ENCODE assay signal across 28 cellular contexts in the genomic region with DNA sequence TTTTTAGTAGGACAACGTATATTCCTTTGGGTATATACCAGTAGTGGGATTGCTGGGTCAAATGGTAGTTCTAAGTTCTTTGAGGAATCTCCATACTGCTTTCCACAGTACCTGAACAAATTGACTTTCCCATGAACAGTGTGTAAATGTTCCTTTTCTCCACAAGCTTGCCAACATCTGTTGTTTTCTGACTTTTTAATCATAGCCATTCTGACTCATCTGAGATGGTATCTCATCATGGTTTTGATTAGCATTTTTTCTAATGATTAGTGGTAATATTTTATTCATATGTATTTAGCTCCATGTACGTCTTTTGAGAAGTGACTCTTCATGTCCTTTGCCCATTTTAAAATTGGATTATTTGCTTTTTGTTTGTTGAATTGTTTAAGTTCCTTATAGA. TPM values are rescaled to one million over a fixed set of nuclear protein-coding genes. Genes with fewer than 3 reads are reported as not detected.
DNase-seq lines count a peak whose midpoint lies in the region; ATAC-seq, FAIRE-seq and TF ChIP-seq lines count a peak whose summit lies in the region.
"Had no signal": no experiment of that assay in that cellular context is flagged by ENCODE, and none has a peak within 500 bp of the region (broad histone marks: within the 10 kb centered on the region; RNA-seq: fewer than 3 reads in every experiment).

No MANE protein-coding gene starts in this region.

- H3K4me2 ChIP-seq in mammary epithelial cell (ENCODE audit: insufficient read depth, low read depth, low read length): peak overlapping the region; percentile 21
- no peak overlapping the region for H3K4me2 ChIP-seq in astrocyte (ENCODE audit: low read length)

- no peaks in the 10 kb centered on the region for H3K27me3 ChIP-seq in mammary epithelial cell (ENCODE audit: insufficient read depth, low read length)
- no peaks in the 10 kb centered on the region for H3K27me3 ChIP-seq in astrocyte (ENCODE audit: insufficient read depth, low read length)
- no peaks in the 10 kb centered on the region for H3K27me3 ChIP-seq in gastrocnemius medialis
- no peaks in the 10 kb centered on the region for H3K27me3 ChIP-seq in CD8-positive, alpha-beta T cell (ENCODE audit: insufficient read depth, low read length)
- H3K27me3 ChIP-seq: BE2C, SJCRH30 had no signal

- DNase-seq in mammary epithelial cell (peak; percentile 71), MCF 10A (ENCODE audit: unreplicated experiment) (no peak), astrocyte (ENCODE audit: low read depth) (peak; percentile 31), fibroblast of mammary gland (ENCODE audit: low read depth) (peak; percentile 43), H4 (ENCODE audit: low spot score) (no peak), gastrocnemius medialis (no peak)
- no peak for DNase-seq in CD8-positive, alpha-beta T cell
- DNase-seq: 8988T; ACHN; BE2C; DMS53; GDM1; Karpas-422; NCI-H1092 treated with DMSO at 0.1 percent for 48 hours; NCI-H1436 treated with DMSO at 0.1 percent for 48 hours; NCI-H1930; NCI-H2107; NCI-H446 treated with DMSO at 0.1 percent for 48 hours; NCI-H526; NCI-H82; NK-92 treated with Interleukin-12 subunit alpha and Interleukin-12 subunit beta, amount 100 ng/mL, for 24 hours; PC-3; SJCRH30 had no signal

- H3K36me3 ChIP-seq in mammary epithelial cell (ENCODE audit: insufficient read depth, low read length) (no peaks in the 10 kb centered on the region), astrocyte (ENCODE audit: insufficient read depth, low read length) (no peaks in the 10 kb centered on the region), gastrocnemius medialis (no peaks in the 10 kb centered on the region)
- H3K36me3 ChIP-seq in CD8-positive, alpha-beta T cell (ENCODE audit: insufficient read depth, low read length): no peaks in the 10 kb centered on the region
- H3K36me3 ChIP-seq: BE2C, SJCRH30 had no signal

- H3K79me2 ChIP-seq in mammary epithelial cell (ENCODE audit: insufficient read depth, low read length) (no peaks in the 10 kb centered on the region), astrocyte (ENCODE audit: insufficient read depth, low read length) (no peaks in the 10 kb centered on the region)

- WGBS in mammary epithelial cell (ENCODE audit: low coverage, missing lambda C conversion rate): 55% methylated on average over 2 of the region's 2 CpGs

- ATAC-seq in gastrocnemius medialis: no peak
- ATAC-seq in GM18870 (IDR thresholded peaks at IDR 0.05; ENCODE audit: unreplicated experiment): no peak
- no peak for ATAC-seq in CD8-positive, alpha-beta T cell
- ATAC-seq: HepG2, PC-3 had no signal

- H3K4me1 ChIP-seq in mammary epithelial cell (ENCODE audit: insufficient read depth, low read length): peaks cover 29% of the 10 kb centered on the region
- H3K4me1 ChIP-seq in astrocyte (ENCODE audit: insufficient read depth, low read length): no peaks in the 10 kb centered on the region
- H3K4me1 ChIP-seq in gastrocnemius medialis: no peaks in the 10 kb centered on the region
- no peaks in the 10 kb centered on the region for H3K4me1 ChIP-seq in CD8-positive, alpha-beta T cell (ENCODE audit: insufficient read depth, low read length)
- H3K4me1 ChIP-seq: BE2C had no signal

- POLR2A ChIA-PET in MCF 10A (lab: Yijun Ruan, JAX): interaction anchor here (0.6 kb wide), 1 partner anchor 182 kb away, joined by 3 read pairs; no protein-coding TSS in a partner anchor
- POLR2A ChIA-PET in CD8-positive, alpha-beta T cell (lab: Charles Lee): no interaction called here

- H2AFZ ChIP-seq in mammary epithelial cell (ENCODE audit: low read depth, low read length): no peak overlapping the region
- H2AFZ ChIP-seq in astrocyte (ENCODE audit: low read depth, low read length): no peak overlapping the region

- no peak for FAIRE-seq in astrocyte (lab: Jason Lieb, UNC)
- FAIRE-seq: GM12891, H54, HepG2 had no signal

- no peaks in the 10 kb centered on the region for H3K36me3 Mint-ChIP-seq in MCF 10A (ENCODE audit: insufficient read depth, unreplicated experiment)
- H3K36me3 Mint-ChIP-seq in astrocyte (ENCODE audit: low read depth, unreplicated experiment): no peaks in the 10 kb centered on the region
- no peaks in the 10 kb centered on the region for H3K36me3 Mint-ChIP-seq in CD8-positive, alpha-beta T cell
- H3K36me3 Mint-ChIP-seq: CD14-positive monocyte had no signal

- no peaks in the 10 kb centered on the region for H3K9me3 Mint-ChIP-seq in MCF 10A (ENCODE audit: unreplicated experiment)
- no peaks in the 10 kb centered on the region for H3K9me3 Mint-ChIP-seq in astrocyte (ENCODE audit: unreplicated experiment)
- no peaks in the 10 kb centered on the region for H3K9me3 Mint-ChIP-seq in CD8-positive, alpha-beta T cell

- H3K27ac Mint-ChIP-seq in MCF 10A (ENCODE audit: low read depth, unreplicated experiment): no peak overlapping the region
- H3K27ac Mint-ChIP-seq in astrocyte (ENCODE audit: unreplicated experiment): no peak overlapping the region
- no peak overlapping the region for H3K27ac Mint-ChIP-seq in CD8-positive, alpha-beta T cell
- H3K27ac Mint-ChIP-seq: CD14-positive monocyte had no signal

- H3K4me3 Mint-ChIP-seq in MCF 10A (ENCODE audit: unreplicated experiment): no peak overlapping the region
- H3K4me3 Mint-ChIP-seq in astrocyte (ENCODE audit: unreplicated experiment): no peak overlapping the region
- H3K4me3 Mint-ChIP-seq in CD8-positive, alpha-beta T cell: no peak overlapping the region
- H3K4me3 Mint-ChIP-seq: CD14-positive monocyte had no signal

- in situ Hi-C loops in mammary epithelial cell (cut with MboI; ENCODE audit: low sequenced_read_pairs in 2 of 2): no loop called here
- in situ Hi-C loops in gastrocnemius medialis (cut with MboI; ENCODE audit: low sequenced_read_pairs in 4 of 4): no loop called here

- dilution Hi-C loops in mammary epithelial cell (cut with HindIII; ENCODE audit: low sequenced_read_pairs): no loop called here

- no peak for TF ChIP-seq POLR2A in gastrocnemius medialis (IDR thresholded peaks at IDR 0.05)

- intact Hi-C loops in mammary epithelial cell (cut with micrococcal nuclease): no loop called here
- intact Hi-C loops in MCF 10A (cut with micrococcal nuclease): no loop called here
- intact Hi-C loops in gastrocnemius medialis (cut with DNase I; ENCODE audit: low total_unique reads): no loop called here
- intact Hi-C loops in CD8-positive, alpha-beta T cell (cut with DNase I, micrococcal nuclease): no loop called here

- CTCF ChIA-PET in mammary epithelial cell (lab: Charles Lee; ENCODE audit: low non-redundant PET) (no interaction called here), MCF 10A (lab: Yijun Ruan, JAX) (no interaction called here)
- CTCF ChIA-PET in CD8-positive, alpha-beta T cell (lab: Charles Lee): no interaction called here

- BruUV-seq in mammary epithelial cell (replicated peaks; lab: Mats Ljungman, UMichigan): no TSS peak
- no TSS peak for BruUV-seq in MCF 10A (replicated peaks; lab: Mats Ljungman, UMichigan)

- H4K20me1 ChIP-seq in mammary epithelial cell (ENCODE audit: insufficient read depth, low read length) (no peaks in the 10 kb centered on the region), astrocyte (ENCODE audit: insufficient read depth, low read length) (no peaks in the 10 kb centered on the region)

- no peak overlapping the region for H3K4me3 ChIP-seq in mammary epithelial cell (replicated peaks in 1 of 3; ENCODE audit: insufficient read depth in 1 of 3, low read depth in 2 of 3, low read length in 3 of 3)
- no peak overlapping the region for H3K4me3 ChIP-seq in astrocyte (ENCODE audit: insufficient read depth, low read depth, low read length)
- no peak overlapping the region for H3K4me3 ChIP-seq in fibroblast of mammary gland (ENCODE audit: control insufficient read depth, low read depth, low read length)
- H3K4me3 ChIP-seq in gastrocnemius medialis: no peak overlapping the region
- H3K4me3 ChIP-seq in CD8-positive, alpha-beta T cell (ENCODE audit: low read depth, low read length): no peak overlapping the region
- H3K4me3 ChIP-seq: SJCRH30 had no signal

- TF ChIP-seq CTCF in mammary epithelial cell (conservative IDR thresholded peaks at IDR 0.05 in 1 of 2, IDR thresholded peaks at IDR 0.05 in 1 of 2; ENCODE audit: extremely low read depth in 1 of 2, insufficient read depth in 1 of 2, low read depth in 1 of 2, low read length in 2 of 2): no peak
- TF ChIP-seq CTCF in MCF 10A (IDR thresholded peaks at IDR 0.05; ENCODE audit: unreplicated experiment): no peak
- no peak for TF ChIP-seq CTCF in astrocyte (IDR thresholded peaks at IDR 0.05; ENCODE audit: insufficient read depth, low read depth, low read length)
- TF ChIP-seq CTCF in fibroblast of mammary gland (conservative IDR thresholded peaks at IDR 0.05; ENCODE audit: control insufficient read depth, insufficient read depth, low read depth, low read length): no peak
- no peak for TF ChIP-seq CTCF in gastrocnemius medialis (IDR thresholded peaks at IDR 0.05 in 4 of 5, conservative IDR thresholded peaks at IDR 0.05 in 1 of 5)
- TF ChIP-seq CTCF in CD8-positive, alpha-beta T cell (IDR thresholded peaks at IDR 0.05): no peak

- H3K27me3 Mint-ChIP-seq in MCF 10A (ENCODE audit: insufficient read depth, unreplicated experiment) (no peaks in the 10 kb centered on the region), astrocyte (ENCODE audit: low read depth, unreplicated experiment) (peaks cover 4% of the 10 kb centered on the region)
- no peaks in the 10 kb centered on the region for H3K27me3 Mint-ChIP-seq in CD8-positive, alpha-beta T cell (ENCODE audit: low read depth)

- H3K9ac ChIP-seq in mammary epithelial cell (ENCODE audit: insufficient read depth, low read length) (no peak overlapping the region), astrocyte (ENCODE audit: low read length) (no peak overlapping the region)

- no peak overlapping the region for H3K27ac ChIP-seq in mammary epithelial cell (ENCODE audit: insufficient read depth, low read depth, low read length)
- H3K27ac ChIP-seq in astrocyte (ENCODE audit: low read depth, low read length): no peak overlapping the region
- no peak overlapping the region for H3K27ac ChIP-seq in gastrocnemius medialis
- H3K27ac ChIP-seq in CD8-positive, alpha-beta T cell (ENCODE audit: low read depth, low read length): no peak overlapping the region
- H3K27ac ChIP-seq: SJCRH30 had no signal

- no peaks in the 10 kb centered on the region for H3K9me3 ChIP-seq in mammary epithelial cell (replicated peaks; ENCODE audit: insufficient read depth, low read length)
- no peaks in the 10 kb centered on the region for H3K9me3 ChIP-seq in astrocyte (ENCODE audit: insufficient read depth, low read depth, low read length)
- no peaks in the 10 kb centered on the region for H3K9me3 ChIP-seq in gastrocnemius medialis
- H3K9me3 ChIP-seq in CD8-positive, alpha-beta T cell (ENCODE audit: low read length): no peaks in the 10 kb centered on the region
- H3K9me3 ChIP-seq: BE2C, SJCRH30 had no signal

- peaks cover 7% of the 10 kb centered on the region for H3K4me1 Mint-ChIP-seq in MCF 10A (ENCODE audit: insufficient read depth, unreplicated experiment)
- H3K4me1 Mint-ChIP-seq in astrocyte (ENCODE audit: low read depth, unreplicated experiment): no peaks in the 10 kb centered on the region
- H3K4me1 Mint-ChIP-seq in CD8-positive, alpha-beta T cell (ENCODE audit: low read depth): no peaks in the 10 kb centered on the region
- H3K4me1 Mint-ChIP-seq: CD14-positive monocyte had no signal

RNA-seq across cellular contexts. Expression of gene CERS6, which starts 58.4 kb away (rescaled TPM):
- 10 to 100 TPM; 34.9 to 74.5 TPM for total RNA-seq in mammary epithelial cell
- polyA plus RNA-seq in mammary epithelial cell: 15.4 TPM
- polyA minus RNA-seq in mammary epithelial cell: 40.2 TPM
- 24.3 and 27.4 TPM in 2 replicates for total RNA-seq in MCF 10A (2022)
- total RNA-seq in astrocyte: 23.4 and 24.8 TPM in 2 replicates
- total RNA-seq in H4 (2014; rRNA removed; shearing (Covaris generic)): 14.0 and 18.8 TPM in 2 replicates
- 10 to 100 TPM; 11.9 to 18.0 (median 14.7) TPM for total RNA-seq in gastrocnemius medialis
- 10 to 100 TPM; 17.9 to 18.5 TPM for total RNA-seq in CD8-positive, alpha-beta T cell

Comparison
In these comparisons a context has a peak if more than half of its experiments do, and no peak if none do; other contexts are left out.
1. DNase-seq: peak in mammary epithelial cell (single experiment), astrocyte (single experiment) and fibroblast of mammary gland (single experiment); none in MCF 10A (single experiment), H4 (single experiment), gastrocnemius medialis (0 of 2) and CD8-positive, alpha-beta T cell (0 of 7).